Comparison of ENCODE assay signal across 17 cellular contexts in the genomic region with DNA sequence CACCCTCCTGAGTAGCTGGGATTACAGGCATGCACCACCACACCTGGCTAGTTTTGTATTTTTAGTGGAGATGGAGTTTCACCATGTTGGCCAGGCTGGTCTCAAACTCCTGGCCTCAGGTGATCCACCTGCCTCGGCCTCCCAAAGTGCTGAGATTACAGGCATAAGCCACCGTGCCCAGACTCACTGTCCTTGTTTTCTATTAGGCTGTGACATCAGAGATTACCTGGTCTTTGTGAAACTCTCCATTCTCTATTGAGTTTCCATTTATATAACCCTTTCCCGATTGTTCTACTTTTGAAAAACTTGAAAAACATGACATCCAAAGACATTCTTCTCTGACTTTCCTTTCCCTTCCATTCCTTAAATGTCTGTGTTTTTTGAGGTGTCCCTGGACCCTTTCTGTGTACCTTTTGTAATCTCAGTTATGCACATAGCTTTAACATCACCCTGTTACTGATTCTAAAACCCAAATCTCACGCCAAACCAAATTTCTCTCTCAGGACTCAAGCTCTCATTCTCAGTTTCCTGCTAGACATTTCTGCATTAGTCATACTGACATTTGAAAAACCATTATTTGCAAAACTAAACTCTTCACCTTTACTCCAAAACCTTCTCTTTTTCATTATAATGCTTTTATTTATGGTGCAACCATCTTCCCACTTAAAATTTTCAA.
DNase-seq lines count a peak whose midpoint lies in the region; ATAC-seq and TF ChIP-seq lines count a peak whose summit lies in the region.
"Had no signal": no experiment of that assay in that cellular context is flagged by ENCODE, and none has a peak within 500 bp of the region (broad histone marks: within the 10 kb centered on the region; RNA-seq: fewer than 3 reads in every experiment).

No MANE protein-coding gene starts in this region.

- no peak for TF ChIP-seq CTCF in coronary artery (IDR thresholded peaks at IDR 0.05)

- peaks cover 40% of the 10 kb centered on the region for H3K36me3 Mint-ChIP-seq in activated naive CD8-positive, alpha-beta T cell treated with anti-CD3 and anti-CD28 coated beads for 36 hours
- peaks cover 29% of the 10 kb centered on the region for H3K36me3 Mint-ChIP-seq in activated naive CD8-positive, alpha-beta T cell treated with anti-CD3 and anti-CD28 coated beads, Interleukin-2, amount 50 U/mL, for 24 hours (ENCODE audit: low read depth)

- no peak overlapping the region for H3K4me3 Mint-ChIP-seq in activated naive CD8-positive, alpha-beta T cell treated with anti-CD3 and anti-CD28 coated beads for 36 hours
- H3K4me3 Mint-ChIP-seq in activated naive CD8-positive, alpha-beta T cell treated with anti-CD3 and anti-CD28 coated beads, Interleukin-2, amount 50 U/mL, for 24 hours: no peak overlapping the region
- H3K4me3 Mint-ChIP-seq: natural killer cell had no signal

- H3K9me3 Mint-ChIP-seq in activated naive CD8-positive, alpha-beta T cell treated with anti-CD3 and anti-CD28 coated beads for 36 hours: peaks cover 9% of the 10 kb centered on the region
- H3K9me3 Mint-ChIP-seq in activated naive CD8-positive, alpha-beta T cell treated with anti-CD3 and anti-CD28 coated beads, Interleukin-2, amount 50 U/mL, for 24 hours: peaks cover 13% of the 10 kb centered on the region

- H3K4me1 Mint-ChIP-seq in activated naive CD8-positive, alpha-beta T cell treated with anti-CD3 and anti-CD28 coated beads for 36 hours: peaks cover 5% of the 10 kb centered on the region
- H3K4me1 Mint-ChIP-seq in activated naive CD8-positive, alpha-beta T cell treated with anti-CD3 and anti-CD28 coated beads, Interleukin-2, amount 50 U/mL, for 24 hours: peaks cover 5% of the 10 kb centered on the region

- H3K27ac ChIP-seq in coronary artery: no peak overlapping the region
- H3K27ac ChIP-seq: 22Rv1, VCaP had no signal

- no peak overlapping the region for H3K4me3 ChIP-seq in coronary artery

- DNase-seq in activated naive CD8-positive, alpha-beta T cell treated with anti-CD3 and anti-CD28 coated beads for 36 hours: no peak
- DNase-seq in activated naive CD8-positive, alpha-beta T cell treated with anti-CD3 and anti-CD28 coated beads, Interleukin-2, amount 50 U/mL, for 24 hours: no peak
- DNase-seq in coronary artery (ENCODE audit: low spot score) (no peak), DMS53 (lab: John Stamatoyannopoulos, UW) (no peak), DMS79 (lab: John Stamatoyannopoulos, UW) (no peak), iPS-NIHi7 (ENCODE audit: extremely low spot score) (no peak)
- DNase-seq: activated T-cell treated with anti-CD3 and anti-CD28 coated beads for 4 hours, aorta, foreskin melanocyte, KBM-7, natural killer cell, NCI-H774, right cardiac atrium had no signal

- ATAC-seq in activated naive CD8-positive, alpha-beta T cell treated with anti-CD3 and anti-CD28 coated beads, Interleukin-2, amount 50 U/mL, for 24 hours: no peak
- ATAC-seq in GM21786 (IDR thresholded peaks at IDR 0.05; ENCODE audit: unreplicated experiment) (peak; percentile 80), HG03103 (IDR thresholded peaks at IDR 0.05; ENCODE audit: low read depth, unreplicated experiment) (peak; percentile 61)
- ATAC-seq: natural killer cell, right cardiac atrium had no signal

- H3K27ac Mint-ChIP-seq in activated naive CD8-positive, alpha-beta T cell treated with anti-CD3 and anti-CD28 coated beads for 36 hours: peak overlapping the region; percentile 6
- H3K27ac Mint-ChIP-seq in activated naive CD8-positive, alpha-beta T cell treated with anti-CD3 and anti-CD28 coated beads, Interleukin-2, amount 50 U/mL, for 24 hours: no peak overlapping the region
- H3K27ac Mint-ChIP-seq: natural killer cell had no signal

- H3K27me3 Mint-ChIP-seq in activated naive CD8-positive, alpha-beta T cell treated with anti-CD3 and anti-CD28 coated beads for 36 hours: no peaks in the 10 kb centered on the region
- H3K27me3 Mint-ChIP-seq in activated naive CD8-positive, alpha-beta T cell treated with anti-CD3 and anti-CD28 coated beads, Interleukin-2, amount 50 U/mL, for 24 hours: no peaks in the 10 kb centered on the region
